Comparison of ENCODE assay signal across 11 cellular contexts in the genomic region with DNA sequence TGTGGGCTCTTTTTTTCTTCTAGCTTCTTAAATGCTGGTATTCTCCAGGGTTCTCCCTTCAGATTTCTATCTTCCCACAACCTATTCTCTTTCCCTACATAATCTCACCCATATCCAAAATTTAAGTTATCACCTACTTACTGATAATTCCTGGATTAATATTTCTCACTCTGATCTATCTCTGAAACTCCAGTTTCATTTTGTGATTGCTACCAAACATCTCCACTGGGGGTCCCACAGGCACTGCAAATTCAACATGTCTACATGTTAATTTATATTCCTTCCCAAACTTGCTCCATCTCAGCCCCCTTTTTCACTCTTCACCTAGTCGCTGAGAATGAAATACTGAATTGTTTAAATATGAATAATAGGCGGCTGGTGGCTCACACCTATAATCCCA. TPM values are rescaled to one million over a fixed set of nuclear protein-coding genes. Genes with fewer than 3 reads are reported as not detected.
A peak's percentile ranks its signal among the peaks of the same experiment; 100 is the strongest.
DNase-seq lines count a peak whose midpoint lies in the region; ATAC-seq and TF ChIP-seq lines count a peak whose summit lies in the region.
"Had no signal": no experiment of that assay in that cellular context is flagged by ENCODE, and none has a peak within 500 bp of the region (broad histone marks: within the 10 kb centered on the region; RNA-seq: fewer than 3 reads in every experiment).

No MANE protein-coding gene starts in this region.

- no peak overlapping the region for H3K4me3 Mint-ChIP-seq in endothelial cell (ENCODE audit: unreplicated experiment)

- in situ Hi-C loops in Panc1 (cut with HindIII; ENCODE audit: low pct_unique_long_range_greater_than_20kb, low sequenced_read_pairs) = no loop called here

- intact Hi-C loops in Panc1 (cut with micrococcal nuclease; ENCODE audit: unreplicated experiment) = loop anchor here (5.0 kb wide), 1 partner anchor 377 kb away; no protein-coding TSS in a partner anchor

- POLR2A ChIA-PET in Panc1 (lab: Charles Lee) = no interaction called here

- H3K27me3 Mint-ChIP-seq in endothelial cell (ENCODE audit: unreplicated experiment) = peaks cover 3% of the 10 kb centered on the region

- no peak overlapping the region for H3K27ac Mint-ChIP-seq in endothelial cell (ENCODE audit: unreplicated experiment)

- DNase-seq in ELR (ENCODE audit: low read depth) (peak; percentile 39), Panc1 (ENCODE audit: low read depth, low spot score) (no peak), endothelial cell (ENCODE audit: low spot score) (no peak), SHP77 treated with DMSO at 0.1 percent for 48 hours (lab: John Stamatoyannopoulos, UW) (no peak), cortex of kidney (lab: John Stamatoyannopoulos, UW) (no peak)
- no peak for DNase-seq in effector CD4-positive, alpha-beta T cell
- DNase-seq in activated T-cell treated with anti-CD3 and anti-CD28 coated beads, Interleukin-2, amount 50 U/mL, for 1 hour = no peak
- DNase-seq: MV-4-11 had no signal

- H3K9me3 ChIP-seq in Panc1 (ENCODE audit: control insufficient read depth, insufficient read depth, low read depth, low read length) = no peaks in the 10 kb centered on the region

- no TSS peak for BruUV-seq in Panc1 (replicated peaks; lab: Mats Ljungman, UMichigan)

- H3K36me3 ChIP-seq in Panc1 (ENCODE audit: control insufficient read depth, insufficient read depth, low read length) = no peaks in the 10 kb centered on the region

- H3K27ac ChIP-seq in 22Rv1 (no peak overlapping the region), Panc1 (ENCODE audit: low read length) (no peak overlapping the region)

- no peak for ATAC-seq in Panc1

- H3K4me1 Mint-ChIP-seq in endothelial cell (ENCODE audit: unreplicated experiment) = no peaks in the 10 kb centered on the region

- no peaks in the 10 kb centered on the region for H3K9me3 Mint-ChIP-seq in endothelial cell (ENCODE audit: unreplicated experiment)

- CTCF ChIA-PET in Panc1 (lab: Charles Lee) = no interaction called here

- H3K4me3 ChIP-seq in Panc1 (ENCODE audit: low read depth in 2 of 2, low read length in 2 of 2) = no peak overlapping the region

- H3K4me1 ChIP-seq in Panc1 (ENCODE audit: control insufficient read depth, insufficient read depth, low read length) = no peaks in the 10 kb centered on the region

- TF ChIP-seq CTCF in 22Rv1 (IDR thresholded peaks at IDR 0.05) (peak; percentile 40), Panc1 (IDR thresholded peaks at IDR 0.05) (peak; percentile 30; the same call in 1 of the 2 replicates), endothelial cell (IDR thresholded peaks at IDR 0.05; ENCODE audit: unreplicated experiment) (peak; percentile 50)

- H3K27me3 ChIP-seq in Panc1 (ENCODE audit: control insufficient read depth, insufficient read depth, low read length) = no peaks in the 10 kb centered on the region

- no peaks in the 10 kb centered on the region for H3K36me3 Mint-ChIP-seq in endothelial cell (ENCODE audit: low read depth, unreplicated experiment)

RNA-seq across cellular contexts. Expression of a gene that starts 9.9 kb away (rescaled TPM):
- total RNA-seq in Panc1 (2021; ENCODE audit: unreplicated experiment) (not detected), endothelial cell (ENCODE audit: unreplicated experiment) (not detected)
- polyA plus RNA-seq in Panc1 (2012; ENCODE audit: insufficient read length) = not detected
- total RNA-seq: cardiac septum; T-helper 2 cell treated with Interferon-gamma antibody and Interleukin-4, amounts not matched to agents 100 ng/mL and 5 ng/mL, for 36 hours had no signal

RNA-seq across cellular contexts. Expression of a gene that starts 21.6 kb away (rescaled TPM):
- total RNA-seq in Panc1 (2021; ENCODE audit: unreplicated experiment) (not detected), endothelial cell (ENCODE audit: unreplicated experiment) (not detected)
- polyA plus RNA-seq in Panc1 (2012; ENCODE audit: insufficient read length) = not detected
- total RNA-seq: cardiac septum had no signal
